1 cellular context compared by ENCODE assay signal in the genomic region with DNA sequence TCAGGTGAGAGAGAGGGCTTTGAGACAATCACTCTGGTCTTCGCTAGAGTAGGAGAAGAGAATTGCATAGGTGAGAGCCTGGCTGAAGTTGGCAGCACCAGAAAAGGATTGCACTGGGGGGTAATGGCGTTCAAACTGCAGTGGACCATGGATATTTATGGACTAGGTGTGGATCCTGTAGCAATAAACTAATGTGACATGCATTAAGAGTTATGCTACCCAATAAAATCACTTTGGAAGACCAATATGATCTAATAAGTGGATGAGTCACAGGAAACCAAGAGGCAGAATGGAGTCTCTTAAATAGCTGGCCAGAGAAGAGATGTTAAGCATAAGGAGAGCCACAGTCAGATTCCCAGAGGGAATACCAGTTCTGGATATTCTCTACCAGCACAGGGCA.
TF ChIP-seq lines count a peak whose summit lies in the region.

No MANE protein-coding gene starts in this region.

TF ChIP-seq in GM23338, 12 proteins besides CTCF, POLR2A, EP300 and RAD21 (continued from another document):
- no peak for TF ChIP-seq EZH2 (IDR thresholded peaks at IDR 0.05; ENCODE audit: low read depth, unreplicated experiment)
- TF ChIP-seq, protein P1, sequence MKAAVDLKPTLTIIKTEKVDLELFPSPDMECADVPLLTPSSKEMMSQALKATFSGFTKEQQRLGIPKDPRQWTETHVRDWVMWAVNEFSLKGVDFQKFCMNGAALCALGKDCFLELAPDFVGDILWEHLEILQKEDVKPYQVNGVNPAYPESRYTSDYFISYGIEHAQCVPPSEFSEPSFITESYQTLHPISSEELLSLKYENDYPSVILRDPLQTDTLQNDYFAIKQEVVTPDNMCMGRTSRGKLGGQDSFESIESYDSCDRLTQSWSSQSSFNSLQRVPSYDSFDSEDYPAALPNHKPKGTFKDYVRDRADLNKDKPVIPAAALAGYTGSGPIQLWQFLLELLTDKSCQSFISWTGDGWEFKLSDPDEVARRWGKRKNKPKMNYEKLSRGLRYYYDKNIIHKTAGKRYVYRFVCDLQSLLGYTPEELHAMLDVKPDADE (IDR thresholded peaks at IDR 0.05): no peak
- no peak for TF ChIP-seq ZNF114 (CRISPR knock-in tag; IDR thresholded peaks at IDR 0.05)
- TF ChIP-seq NANOG (IDR thresholded peaks at IDR 0.05; ENCODE audit: borderline replicate concordance): no peak
- TF ChIP-seq, protein P2, sequence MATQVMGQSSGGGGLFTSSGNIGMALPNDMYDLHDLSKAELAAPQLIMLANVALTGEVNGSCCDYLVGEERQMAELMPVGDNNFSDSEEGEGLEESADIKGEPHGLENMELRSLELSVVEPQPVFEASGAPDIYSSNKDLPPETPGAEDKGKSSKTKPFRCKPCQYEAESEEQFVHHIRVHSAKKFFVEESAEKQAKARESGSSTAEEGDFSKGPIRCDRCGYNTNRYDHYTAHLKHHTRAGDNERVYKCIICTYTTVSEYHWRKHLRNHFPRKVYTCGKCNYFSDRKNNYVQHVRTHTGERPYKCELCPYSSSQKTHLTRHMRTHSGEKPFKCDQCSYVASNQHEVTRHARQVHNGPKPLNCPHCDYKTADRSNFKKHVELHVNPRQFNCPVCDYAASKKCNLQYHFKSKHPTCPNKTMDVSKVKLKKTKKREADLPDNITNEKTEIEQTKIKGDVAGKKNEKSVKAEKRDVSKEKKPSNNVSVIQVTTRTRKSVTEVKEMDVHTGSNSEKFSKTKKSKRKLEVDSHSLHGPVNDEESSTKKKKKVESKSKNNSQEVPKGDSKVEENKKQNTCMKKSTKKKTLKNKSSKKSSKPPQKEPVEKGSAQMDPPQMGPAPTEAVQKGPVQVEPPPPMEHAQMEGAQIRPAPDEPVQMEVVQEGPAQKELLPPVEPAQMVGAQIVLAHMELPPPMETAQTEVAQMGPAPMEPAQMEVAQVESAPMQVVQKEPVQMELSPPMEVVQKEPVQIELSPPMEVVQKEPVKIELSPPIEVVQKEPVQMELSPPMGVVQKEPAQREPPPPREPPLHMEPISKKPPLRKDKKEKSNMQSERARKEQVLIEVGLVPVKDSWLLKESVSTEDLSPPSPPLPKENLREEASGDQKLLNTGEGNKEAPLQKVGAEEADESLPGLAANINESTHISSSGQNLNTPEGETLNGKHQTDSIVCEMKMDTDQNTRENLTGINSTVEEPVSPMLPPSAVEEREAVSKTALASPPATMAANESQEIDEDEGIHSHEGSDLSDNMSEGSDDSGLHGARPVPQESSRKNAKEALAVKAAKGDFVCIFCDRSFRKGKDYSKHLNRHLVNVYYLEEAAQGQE (IDR thresholded peaks at IDR 0.05; ENCODE audit: unreplicated experiment): no peak
- TF ChIP-seq JUNB (IDR thresholded peaks at IDR 0.05; ENCODE audit: unreplicated experiment): no peak
- TF ChIP-seq EZH2phosphoT487 (IDR thresholded peaks at IDR 0.05; ENCODE audit: unreplicated experiment): no peak
- no peak for TF ChIP-seq ZNF331 (CRISPR knock-in tag; IDR thresholded peaks at IDR 0.05; ENCODE audit: low read depth)
- TF ChIP-seq, protein P3, sequence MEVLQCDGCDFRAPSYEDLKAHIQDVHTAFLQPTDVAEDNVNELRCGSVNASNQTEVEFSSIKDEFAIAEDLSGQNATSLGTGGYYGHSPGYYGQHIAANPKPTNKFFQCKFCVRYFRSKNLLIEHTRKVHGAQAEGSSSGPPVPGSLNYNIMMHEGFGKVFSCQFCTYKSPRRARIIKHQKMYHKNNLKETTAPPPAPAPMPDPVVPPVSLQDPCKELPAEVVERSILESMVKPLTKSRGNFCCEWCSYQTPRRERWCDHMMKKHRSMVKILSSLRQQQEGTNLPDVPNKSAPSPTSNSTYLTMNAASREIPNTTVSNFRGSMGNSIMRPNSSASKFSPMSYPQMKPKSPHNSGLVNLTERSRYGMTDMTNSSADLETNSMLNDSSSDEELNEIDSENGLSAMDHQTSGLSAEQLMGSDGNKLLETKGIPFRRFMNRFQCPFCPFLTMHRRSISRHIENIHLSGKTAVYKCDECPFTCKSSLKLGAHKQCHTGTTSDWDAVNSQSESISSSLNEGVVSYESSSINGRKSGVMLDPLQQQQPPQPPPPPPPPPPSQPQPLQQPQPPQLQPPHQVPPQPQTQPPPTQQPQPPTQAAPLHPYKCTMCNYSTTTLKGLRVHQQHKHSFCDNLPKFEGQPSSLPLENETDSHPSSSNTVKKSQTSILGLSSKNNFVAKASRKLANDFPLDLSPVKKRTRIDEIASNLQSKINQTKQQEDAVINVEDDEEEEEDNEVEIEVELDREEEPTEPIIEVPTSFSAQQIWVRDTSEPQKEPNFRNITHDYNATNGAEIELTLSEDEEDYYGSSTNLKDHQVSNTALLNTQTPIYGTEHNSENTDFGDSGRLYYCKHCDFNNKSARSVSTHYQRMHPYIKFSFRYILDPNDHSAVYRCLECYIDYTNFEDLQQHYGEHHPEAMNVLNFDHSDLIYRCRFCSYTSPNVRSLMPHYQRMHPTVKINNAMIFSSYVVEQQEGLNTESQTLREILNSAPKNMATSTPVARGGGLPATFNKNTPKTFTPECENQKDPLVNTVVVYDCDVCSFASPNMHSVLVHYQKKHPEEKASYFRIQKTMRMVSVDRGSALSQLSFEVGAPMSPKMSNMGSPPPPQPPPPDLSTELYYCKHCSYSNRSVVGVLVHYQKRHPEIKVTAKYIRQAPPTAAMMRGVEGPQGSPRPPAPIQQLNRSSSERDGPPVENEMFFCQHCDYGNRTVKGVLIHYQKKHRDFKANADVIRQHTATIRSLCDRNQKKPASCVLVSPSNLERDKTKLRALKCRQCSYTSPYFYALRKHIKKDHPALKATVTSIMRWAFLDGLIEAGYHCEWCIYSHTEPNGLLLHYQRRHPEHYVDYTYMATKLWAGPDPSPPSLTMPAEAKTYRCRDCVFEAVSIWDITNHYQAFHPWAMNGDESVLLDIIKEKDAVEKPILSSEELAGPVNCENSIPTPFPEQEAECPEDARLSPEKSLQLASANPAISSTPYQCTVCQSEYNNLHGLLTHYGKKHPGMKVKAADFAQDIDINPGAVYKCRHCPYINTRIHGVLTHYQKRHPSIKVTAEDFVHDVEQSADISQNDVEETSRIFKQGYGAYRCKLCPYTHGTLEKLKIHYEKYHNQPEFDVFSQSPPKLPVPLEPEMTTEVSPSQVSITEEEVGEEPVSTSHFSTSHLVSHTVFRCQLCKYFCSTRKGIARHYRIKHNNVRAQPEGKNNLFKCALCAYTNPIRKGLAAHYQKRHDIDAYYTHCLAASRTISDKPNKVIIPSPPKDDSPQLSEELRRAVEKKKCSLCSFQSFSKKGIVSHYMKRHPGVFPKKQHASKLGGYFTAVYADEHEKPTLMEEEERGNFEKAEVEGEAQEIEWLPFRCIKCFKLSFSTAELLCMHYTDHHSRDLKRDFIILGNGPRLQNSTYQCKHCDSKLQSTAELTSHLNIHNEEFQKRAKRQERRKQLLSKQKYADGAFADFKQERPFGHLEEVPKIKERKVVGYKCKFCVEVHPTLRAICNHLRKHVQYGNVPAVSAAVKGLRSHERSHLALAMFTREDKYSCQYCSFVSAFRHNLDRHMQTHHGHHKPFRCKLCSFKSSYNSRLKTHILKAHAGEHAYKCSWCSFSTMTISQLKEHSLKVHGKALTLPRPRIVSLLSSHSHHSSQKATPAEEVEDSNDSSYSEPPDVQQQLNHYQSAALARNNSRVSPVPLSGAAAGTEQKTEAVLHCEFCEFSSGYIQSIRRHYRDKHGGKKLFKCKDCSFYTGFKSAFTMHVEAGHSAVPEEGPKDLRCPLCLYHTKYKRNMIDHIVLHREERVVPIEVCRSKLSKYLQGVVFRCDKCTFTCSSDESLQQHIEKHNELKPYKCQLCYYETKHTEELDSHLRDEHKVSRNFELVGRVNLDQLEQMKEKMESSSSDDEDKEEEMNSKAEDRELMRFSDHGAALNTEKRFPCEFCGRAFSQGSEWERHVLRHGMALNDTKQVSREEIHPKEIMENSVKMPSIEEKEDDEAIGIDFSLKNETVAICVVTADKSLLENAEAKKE (CRISPR knock-in tag; IDR thresholded peaks at IDR 0.05): no peak
